Comparison of ENCODE assay signal across 8 cellular contexts in the genomic region with DNA sequence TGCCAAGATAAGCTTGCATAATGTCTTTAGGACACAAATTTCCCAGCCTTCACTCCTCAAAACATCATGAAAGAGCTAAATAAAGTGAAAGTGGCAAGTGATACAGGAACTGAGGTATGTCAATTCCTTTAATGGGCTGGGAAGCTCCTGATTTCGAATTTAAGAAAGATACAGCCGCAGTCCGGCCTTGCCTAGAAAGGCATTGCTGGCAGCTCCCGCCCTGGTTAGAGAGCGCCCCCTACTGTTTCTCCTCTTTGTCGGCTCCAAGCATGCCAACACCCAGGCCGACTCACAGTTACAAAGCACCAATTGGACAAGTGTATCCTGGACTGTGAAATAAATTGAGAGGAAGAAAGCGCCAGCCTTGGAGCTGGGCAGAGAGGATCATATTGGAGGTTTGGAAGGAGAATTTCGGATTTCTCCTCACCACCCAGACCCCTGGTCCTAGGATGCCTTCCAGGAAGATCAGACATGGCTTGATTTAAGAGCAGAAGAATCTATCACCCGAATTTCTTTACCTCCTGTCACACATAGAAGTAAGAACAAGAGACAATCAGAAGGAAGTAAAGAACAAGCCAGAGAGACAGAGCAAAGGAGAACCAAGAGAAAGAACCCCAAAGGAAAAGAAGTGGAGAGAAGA.
DNase-seq lines count a peak whose midpoint lies in the region; ATAC-seq and TF ChIP-seq lines count a peak whose summit lies in the region.

No MANE protein-coding gene starts in this region.

- BruUV-seq in OCI-LY7 (replicated peaks; lab: Mats Ljungman, UMichigan), result no TSS peak

- TF ChIP-seq CTCF in OCI-LY7 (conservative IDR thresholded peaks at IDR 0.05; ENCODE audit: low read length), result peak; percentile 98

- H4K20me1 ChIP-seq in OCI-LY7 (ENCODE audit: insufficient read depth, low read length), result no peaks in the 10 kb centered on the region

- no peak overlapping the region for H3K27ac ChIP-seq in OCI-LY7 (ENCODE audit: low read depth, low read length, poor library complexity, severe bottlenecking)

- peaks cover 0 to 9% (median 9%) of the 10 kb centered on the region in 4 donors for H3K4me1 Mint-ChIP-seq in naive thymus-derived CD8-positive, alpha-beta T cell

- H3K4me3 Mint-ChIP-seq in naive thymus-derived CD8-positive, alpha-beta T cell, result no peak overlapping the region

- intact Hi-C loops in OCI-LY7 (cut with micrococcal nuclease; ENCODE audit: unreplicated experiment), result loop anchor here (1.0 to 10.0 kb wide), 3 partner anchors 59 to 551 kb away; no protein-coding TSS in a partner anchor

- H3K79me2 ChIP-seq in OCI-LY7 (ENCODE audit: insufficient read depth, low read depth, low read length), result no peaks in the 10 kb centered on the region

- CTCF ChIA-PET in OCI-LY7 (lab: Charles Lee; ENCODE audit: unreplicated experiment), result interaction anchor here (0.7 to 1.9 kb wide), 6 partner anchors 10 to 551 kb away, joined by 3 to 11 read pairs (median 4); partner anchors contain the start of gene SESN3

- H3K9me3 ChIP-seq in OCI-LY7 (ENCODE audit: low read length), result no peaks in the 10 kb centered on the region

- H3K27me3 Mint-ChIP-seq in naive thymus-derived CD8-positive, alpha-beta T cell, result no peaks in the 10 kb centered on the region

- POLR2A ChIA-PET in OCI-LY7 (lab: Charles Lee), result interaction anchor here (0.5 to 1.8 kb wide), 6 partner anchors 9 to 614 kb away, joined by 3 to 11 read pairs (median 3); no protein-coding TSS in a partner anchor
- POLR2A ChIA-PET in naive thymus-derived CD8-positive, alpha-beta T cell (lab: Charles Lee), result interaction anchor here (0.6 to 3.2 kb wide), 7 partner anchors 16 to 554 kb away, joined by 3 to 37 read pairs (median 4); partner anchors contain the start of gene SESN3

- H3K36me3 ChIP-seq in OCI-LY7 (ENCODE audit: insufficient read depth, low read length), result no peaks in the 10 kb centered on the region

- peaks cover 6% of the 10 kb centered on the region for H3K4me1 ChIP-seq in OCI-LY7 (ENCODE audit: insufficient read depth, low read length, poor library complexity, severe bottlenecking)

- no peak overlapping the region for H3K4me3 ChIP-seq in Jurkat, Clone E6-1 (ENCODE audit: low read length)
- H3K4me3 ChIP-seq in OCI-LY7 (ENCODE audit: low read depth, low read length, poor library complexity, severe bottlenecking), result no peak overlapping the region

- peak; percentile 73 for ATAC-seq in GM21619 (IDR thresholded peaks at IDR 0.05; ENCODE audit: unreplicated experiment)
- ATAC-seq in esophagus mucosa, result peak; percentile 95
- ATAC-seq in naive thymus-derived CD8-positive, alpha-beta T cell, result peak; percentile 96

- H3K4me2 ChIP-seq in OCI-LY7 (ENCODE audit: low read length), result peak overlapping the region; percentile 36; the same call in 1 of the 2 replicates

- peak; percentile 68 for DNase-seq in DMS153 (lab: John Stamatoyannopoulos, UW)
- DNase-seq in Jurkat, Clone E6-1 (ENCODE audit: low read depth, low spot score), result peak; percentile 58
- DNase-seq in OCI-LY7 (ENCODE audit: low spot score), result peak; percentile 76
- DNase-seq in activated T-cell treated with anti-CD3 and anti-CD28 coated beads for 4 hours, result peak; percentile 83
- peak; percentile 61 to 92 (median 82) for DNase-seq in naive thymus-derived CD8-positive, alpha-beta T cell
- peak; percentile 55 to 74 for DNase-seq in stimulated activated CD8-positive, alpha-beta memory T cell treated with anti-CD3 and anti-CD28 coated beads, Interleukin-7, amount 100 ng/mL, for 48 hours (ENCODE audit: extremely low read depth in 1 of 2, low read depth in 1 of 2)

- H3K9me3 Mint-ChIP-seq in naive thymus-derived CD8-positive, alpha-beta T cell, result no peaks in the 10 kb centered on the region

- peak overlapping the region; percentile 58 for H2AFZ ChIP-seq in OCI-LY7 (ENCODE audit: low read length)

- H3K9me2 ChIP-seq in OCI-LY7 (ENCODE audit: insufficient read depth, low read length), result no peaks in the 10 kb centered on the region

- no peak overlapping the region for H3K27ac Mint-ChIP-seq in naive thymus-derived CD8-positive, alpha-beta T cell

- no peaks in the 10 kb centered on the region for H3K36me3 Mint-ChIP-seq in naive thymus-derived CD8-positive, alpha-beta T cell
